Comparison of ENCODE assay signal across 25 cellular contexts in genomic region chr18:44526705-44527415, GRCh38.
"Had no signal": no experiment of that assay in that cellular context is flagged by ENCODE, and none has a peak within 500 bp of the region (broad histone marks: within the 10 kb centered on the region; RNA-seq: fewer than 3 reads in every experiment).

No MANE protein-coding gene starts in this region.

- H3K27ac Mint-ChIP-seq: activated CD4-positive, alpha-beta T cell treated with anti-CD3 and anti-CD28 coated beads, Interleukin-2, amount 10 ng/mL, durations not matched to agents 7 days and 5 days; activated CD8-positive, alpha-beta memory T cell treated with anti-CD3 and anti-CD28 coated beads, Interleukin-2, amount 10 ng/mL, durations not matched to agents 7 days and 5 days; activated CD8-positive, alpha-beta T cell treated with anti-CD3 and anti-CD28 coated beads for 36 hours; activated naive CD4-positive, alpha-beta T cell treated with anti-CD3 and anti-CD28 coated beads, Interleukin-2, amount 50 U/mL, for 24 hours; endodermal cell; T-helper 17 cell had no signal

- H3K4me3 ChIP-seq: ascending aorta, dorsolateral prefrontal cortex, esophagus squamous epithelium, gastrocnemius medialis, right lobe of liver, skin epidermis, upper lobe of left lung had no signal

- H3K27me3 Mint-ChIP-seq: activated naive CD4-positive, alpha-beta T cell treated with anti-CD3 and anti-CD28 coated beads, Interleukin-2, amount 50 U/mL, for 24 hours; T-helper 17 cell had no signal

- H3K4me1 Mint-ChIP-seq: activated naive CD4-positive, alpha-beta T cell treated with anti-CD3 and anti-CD28 coated beads, Interleukin-2, amount 50 U/mL, for 24 hours; endodermal cell; neural crest cell; T-helper 17 cell had no signal

- ATAC-seq: activated CD4-positive, CD25-positive, alpha-beta regulatory T cell treated with anti-CD3 and anti-CD28 coated beads, Interleukin-2, amount 50 U/mL, for 24 hours; activated CD8-positive, alpha-beta memory T cell treated with anti-CD3 and anti-CD28 coated beads, Interleukin-2, amount 10 ng/mL, durations not matched to agents 7 days and 5 days; activated CD8-positive, alpha-beta T cell treated with anti-CD3 and anti-CD28 coated beads for 36 hours; gastrocnemius medialis; left ventricle myocardium superior; right lobe of liver; T-helper 17 cell had no signal

- H3K27me3 ChIP-seq: ascending aorta, esophagus squamous epithelium, gastrocnemius medialis, right lobe of liver, upper lobe of left lung had no signal

- H3K36me3 Mint-ChIP-seq: activated CD8-positive, alpha-beta memory T cell treated with anti-CD3 and anti-CD28 coated beads, Interleukin-2, amount 10 ng/mL, durations not matched to agents 7 days and 5 days; activated naive CD4-positive, alpha-beta T cell treated with anti-CD3 and anti-CD28 coated beads, Interleukin-2, amount 50 U/mL, for 24 hours had no signal

- DNase-seq: activated CD4-positive, alpha-beta T cell treated with anti-CD3 and anti-CD28 coated beads, Interleukin-2, amount 10 ng/mL, durations not matched to agents 7 days and 5 days; activated CD8-positive, alpha-beta memory T cell treated with anti-CD3 and anti-CD28 coated beads, Interleukin-2, amount 10 ng/mL, durations not matched to agents 7 days and 5 days; activated CD8-positive, alpha-beta T cell treated with anti-CD3 and anti-CD28 coated beads for 36 hours; activated gamma-delta T cell treated with Interleukin-2 at 50 U/mL for 16 hours; activated T-cell treated with anti-CD3 and anti-CD28 coated beads for 4 hours; central memory CD4-positive, alpha-beta T cell; dorsolateral prefrontal cortex; endodermal cell; esophagus squamous epithelium; gastrocnemius medialis; hypothalamus; left ventricle myocardium superior; mammary epithelial cell; occipital lobe; right lobe of liver; stimulated activated CD4-positive, alpha-beta T cell treated with anti-CD3 and anti-CD28 coated beads, Interleukin-1b, Interleukin-23, amount 100 ng/mL, for 48 hours; stimulated activated naive CD4-positive, alpha-beta T cell; SW 1271; T-helper 17 cell; upper lobe of left lung had no signal

- H3K27ac ChIP-seq: ascending aorta, dorsolateral prefrontal cortex, esophagus squamous epithelium, gastrocnemius medialis, right lobe of liver, skin epidermis, upper lobe of left lung had no signal

- H3K9me3 ChIP-seq: ascending aorta, esophagus squamous epithelium, gastrocnemius medialis, right lobe of liver, upper lobe of left lung had no signal

- H3K36me3 ChIP-seq: ascending aorta, esophagus squamous epithelium, gastrocnemius medialis, right lobe of liver, upper lobe of left lung had no signal

- H3K4me3 Mint-ChIP-seq: activated CD4-positive, alpha-beta T cell treated with anti-CD3 and anti-CD28 coated beads, Interleukin-2, amount 10 ng/mL, durations not matched to agents 7 days and 5 days; activated CD8-positive, alpha-beta memory T cell treated with anti-CD3 and anti-CD28 coated beads, Interleukin-2, amount 10 ng/mL, durations not matched to agents 7 days and 5 days; activated CD8-positive, alpha-beta T cell treated with anti-CD3 and anti-CD28 coated beads for 36 hours; activated naive CD4-positive, alpha-beta T cell treated with anti-CD3 and anti-CD28 coated beads, Interleukin-2, amount 50 U/mL, for 24 hours; endodermal cell; neural crest cell; T-helper 17 cell had no signal

- H3K4me1 ChIP-seq: ascending aorta, esophagus squamous epithelium, gastrocnemius medialis, right lobe of liver, upper lobe of left lung had no signal

- H3K9me3 Mint-ChIP-seq: activated CD4-positive, alpha-beta T cell treated with anti-CD3 and anti-CD28 coated beads, Interleukin-2, amount 10 ng/mL, durations not matched to agents 7 days and 5 days; activated CD8-positive, alpha-beta T cell treated with anti-CD3 and anti-CD28 coated beads for 36 hours; activated naive CD4-positive, alpha-beta T cell treated with anti-CD3 and anti-CD28 coated beads, Interleukin-2, amount 50 U/mL, for 24 hours; endodermal cell; neural crest cell had no signal
